In genomic region chr17:44707755-44708400, GRCh38 we compare ENCODE assay signal across 8 cellular contexts. TPM values are rescaled to one million over a fixed set of nuclear protein-coding genes. Genes with fewer than 3 reads are reported as not detected.
DNase-seq lines count a peak whose midpoint lies in the region; ATAC-seq and TF ChIP-seq lines count a peak whose summit lies in the region.

No MANE protein-coding gene starts in this region.

- H3K4me2 ChIP-seq in GM23338 = peak overlapping the region; percentile 72

- H3K4me3 ChIP-seq in GM23338 (peak overlapping the region; percentile 72), gastroesophageal sphincter (peak overlapping the region; percentile 76 to 99), skeletal muscle tissue (ENCODE audit: low read length in 3 of 3) (peak overlapping the region; percentile 89 to 100 (median 100))

- H3K4me3 Mint-ChIP-seq in GM23338 = no peak overlapping the region

- WGBS in gastroesophageal sphincter (ENCODE audit: low coverage in 1 of 2), 2 donors = 27 to 38% methylated on average over 4 of the region's 4 CpGs

- ATAC-seq in GM23338 (no peak), gastroesophageal sphincter (no peak), HG02981 (IDR thresholded peaks at IDR 0.05; ENCODE audit: unreplicated experiment) (no peak)

- no peaks in the 10 kb centered on the region; the same call in 1 of the 2 replicates for H3K36me3 ChIP-seq in GM23338 (ENCODE audit: insufficient read depth)
- no peaks in the 10 kb centered on the region for H3K36me3 ChIP-seq in gastroesophageal sphincter
- no peaks in the 10 kb centered on the region for H3K36me3 ChIP-seq in skeletal muscle tissue (ENCODE audit: control insufficient read depth in 3 of 3, insufficient read depth in 3 of 3, low read length in 3 of 3)

- H3K4me1 ChIP-seq in GM23338 (ENCODE audit: insufficient read depth) = peaks cover 8% of the 10 kb centered on the region
- H3K4me1 ChIP-seq in gastroesophageal sphincter = peaks cover 0 to 25% (median 7%) of the 10 kb centered on the region in 3 donors
- peaks cover 7 to 17% (median 8%) of the 10 kb centered on the region in 3 donors for H3K4me1 ChIP-seq in skeletal muscle tissue (ENCODE audit: control insufficient read depth in 3 of 3, insufficient read depth in 3 of 3, low read length in 3 of 3)

- POLR2A ChIA-PET in RWPE1 (lab: Yijun Ruan, JAX; ENCODE audit: low non-redundant PET) (interaction anchor here (0.6 kb wide), 1 partner anchor 314 kb away, joined by 3 read pairs; no protein-coding TSS in a partner anchor), HEK293T (lab: Yijun Ruan, JAX) (interaction anchor here (0.6 to 4.6 kb wide), 12 partner anchors 8 to 486 kb away, joined by 3 to 59 read pairs (median 3); partner anchors contain the start of genes ADAM11, CCDC43 and FZD2)

- CTCF ChIA-PET in RWPE1 (lab: Yijun Ruan, JAX) (interaction anchor here (1.5 kb wide), 1 partner anchor 17 kb away, joined by 4 read pairs; no protein-coding TSS in a partner anchor), HEK293T (lab: Yijun Ruan, JAX) (interaction anchor here (0.6 kb wide), 1 partner anchor 584 kb away, joined by 3 read pairs; the partner anchor contains the start of gene HDAC5)

- H3K9me3 ChIP-seq in gastroesophageal sphincter = no peaks in the 10 kb centered on the region
- no peaks in the 10 kb centered on the region for H3K9me3 ChIP-seq in skeletal muscle tissue (ENCODE audit: control insufficient read depth in 3 of 3, low read length in 3 of 3)

- no peak overlapping the region for H3K27ac Mint-ChIP-seq in GM23338

- H3K27me3 Mint-ChIP-seq in GM23338 (ENCODE audit: insufficient read depth, low read depth, poor library complexity) = peaks cover 3% of the 10 kb centered on the region

- H3K27me3 ChIP-seq in GM23338 (ENCODE audit: insufficient read depth) (no peaks in the 10 kb centered on the region), gastroesophageal sphincter (no peaks in the 10 kb centered on the region), skeletal muscle tissue (ENCODE audit: control insufficient read depth in 3 of 3, insufficient read depth in 3 of 3, low read length in 3 of 3) (no peaks in the 10 kb centered on the region)

- H3K9ac ChIP-seq in skeletal muscle tissue (ENCODE audit: low read depth in 1 of 3, low read length in 3 of 3) = peak overlapping the region; percentile 86 to 91 (median 90)

- H3K9me2 ChIP-seq in GM23338 (ENCODE audit: insufficient read depth) = no peaks in the 10 kb centered on the region

- peaks cover 5% of the 10 kb centered on the region for H3K4me1 Mint-ChIP-seq in GM23338

- DNase-seq in GM23338 (ENCODE audit: low spot score) = no peak
- DNase-seq in RWPE1 (ENCODE audit: low spot score) = no peak
- DNase-seq in DMS114 treated with DMSO at 0.1 percent for 48 hours (lab: John Stamatoyannopoulos, UW; ENCODE audit: unreplicated experiment) = no peak
- no peak for DNase-seq in HEK293T (ENCODE audit: extremely low spot score)
- no peak for DNase-seq in putamen (ENCODE audit: low spot score)

- TF ChIP-seq CTCF in GM23338 (conservative IDR thresholded peaks at IDR 0.05; ENCODE audit: low read depth in 2 of 2) (no peak), RWPE1 (conservative IDR thresholded peaks at IDR 0.05; ENCODE audit: low read depth) (no peak), gastroesophageal sphincter (IDR thresholded peaks at IDR 0.05) (no peak)

- no peak for TF ChIP-seq EP300 in gastroesophageal sphincter (IDR thresholded peaks at IDR 0.05)

- TF ChIP-seq POLR2A in gastroesophageal sphincter (IDR thresholded peaks at IDR 0.05) = no peak

- no peaks in the 10 kb centered on the region for H3F3A ChIP-seq in GM23338 (replicated peaks; ENCODE audit: low read depth)

- peaks cover 17% of the 10 kb centered on the region for H3K79me2 ChIP-seq in GM23338 (replicated peaks; ENCODE audit: insufficient read depth)

- no peaks in the 10 kb centered on the region for H3K9me3 Mint-ChIP-seq in GM23338

- peaks cover 4% of the 10 kb centered on the region; the same call in 2 of the 3 replicates for H3K36me3 Mint-ChIP-seq in GM23338 (ENCODE audit: low read depth)

- no peaks in the 10 kb centered on the region; the same call in 1 of the 2 replicates for H4K20me1 ChIP-seq in GM23338 (replicated peaks; ENCODE audit: insufficient read depth)

- peak overlapping the region; percentile 90 for H2AFZ ChIP-seq in GM23338

- H3K27ac ChIP-seq in GM23338 (ENCODE audit: low read depth) = peak overlapping the region; percentile 61
- peak overlapping the region; percentile 85 for H3K27ac ChIP-seq in RWPE1
- peak overlapping the region; percentile 69 to 80 (median 79) for H3K27ac ChIP-seq in gastroesophageal sphincter
- peak overlapping the region; percentile 87 for H3K27ac ChIP-seq in skeletal muscle tissue (ENCODE audit: low read depth, low read length)

TF ChIP-seq in GM23338, 12 proteins besides CTCF, POLR2A, EP300 and RAD21 (continues in another document):
- TF ChIP-seq ZNF331 (CRISPR knock-in tag; IDR thresholded peaks at IDR 0.05; ENCODE audit: low read depth) = no peak
- TF ChIP-seq REST (IDR thresholded peaks at IDR 0.05; ENCODE audit: unreplicated experiment) = no peak
- no peak for TF ChIP-seq EZH2 (IDR thresholded peaks at IDR 0.05; ENCODE audit: low read depth, unreplicated experiment)
- TF ChIP-seq ZNF114 (CRISPR knock-in tag; IDR thresholded peaks at IDR 0.05) = no peak

TF ChIP-seq in HEK293T, 16 proteins besides CTCF, POLR2A, EP300 and RAD21:
- no peak for TF ChIP-seq FOXA1 (IDR thresholded peaks at IDR 0.05)
- no peak for TF ChIP-seq PKNOX1 (IDR thresholded peaks at IDR 0.05)
- no peak for TF ChIP-seq ARNT (IDR thresholded peaks at IDR 0.05)
- TF ChIP-seq ELF4 (IDR thresholded peaks at IDR 0.05) = no peak
- no peak for TF ChIP-seq SP1 (IDR thresholded peaks at IDR 0.05)
- TF ChIP-seq FOXK2 (IDR thresholded peaks at IDR 0.05) = no peak
- no peak for TF ChIP-seq FOXM1 (IDR thresholded peaks at IDR 0.05; ENCODE audit: borderline replicate concordance)

RNA-seq across cellular contexts. Expression of gene DBF4B, which starts 0.6 kb away (rescaled TPM):
- 13.0 and 16.4 TPM in 2 replicates for total RNA-seq in GM23338 (2014; rRNA removed; shearing (Covaris generic))
- 9.4 and 9.9 TPM in 2 replicates for polyA plus RNA-seq in GM23338 (2016; fragmentation: Nextera tagmentation; extraction: Ambion mirVana)
- total RNA-seq in gastroesophageal sphincter = 1 to 10 TPM in 3 of 4 donors, under 1 TPM in 1; 0.96 to 7.2 (median 3.9) TPM
- total RNA-seq in skeletal muscle tissue = 2.6 TPM

RNA-seq across cellular contexts. Expression of gene CCDC43, which starts 18.3 kb away (rescaled TPM):
- 29.8 and 35.2 TPM in 2 replicates for total RNA-seq in GM23338 (2014; rRNA removed; shearing (Covaris generic))
- 44.5 and 55.3 TPM in 2 replicates for polyA plus RNA-seq in GM23338 (2016; fragmentation: Nextera tagmentation; extraction: Ambion mirVana)
- 10 to 100 TPM; 16.7 to 21.0 (median 18.6) TPM for total RNA-seq in gastroesophageal sphincter
- total RNA-seq in skeletal muscle tissue = 29.7 TPM

RNA-seq across cellular contexts. Expression of gene ADAM11, which starts 50.9 kb away (rescaled TPM):
- total RNA-seq in GM23338 (2014; rRNA removed; shearing (Covaris generic)) = 4.4 and 4.7 TPM in 2 replicates
- 0.54 and 0.55 TPM in 2 replicates for polyA plus RNA-seq in GM23338 (2016; fragmentation: Nextera tagmentation; extraction: Ambion mirVana)
- total RNA-seq in gastroesophageal sphincter = 1 to 10 TPM in 3 of 4 donors, under 1 TPM in 1; 0.10 to 4.2 (median 1.3) TPM
- 0.52 TPM for total RNA-seq in skeletal muscle tissue

RNA-seq across cellular contexts. Expression of gene MEIOC, which starts 51.6 kb away (rescaled TPM):
- 17.2 and 23.8 TPM in 2 replicates for total RNA-seq in GM23338 (2014; rRNA removed; shearing (Covaris generic))
- 2.1 and 3.2 TPM in 2 replicates for polyA plus RNA-seq in GM23338 (2016; fragmentation: Nextera tagmentation; extraction: Ambion mirVana)
- under 1 TPM in 2 of 4 donors, not detected in 2; 0.12 to 0.47 TPM for total RNA-seq in gastroesophageal sphincter
- 0.52 TPM for total RNA-seq in skeletal muscle tissue
